ENCODE assay signal across 8 cellular contexts in the genomic region with DNA sequence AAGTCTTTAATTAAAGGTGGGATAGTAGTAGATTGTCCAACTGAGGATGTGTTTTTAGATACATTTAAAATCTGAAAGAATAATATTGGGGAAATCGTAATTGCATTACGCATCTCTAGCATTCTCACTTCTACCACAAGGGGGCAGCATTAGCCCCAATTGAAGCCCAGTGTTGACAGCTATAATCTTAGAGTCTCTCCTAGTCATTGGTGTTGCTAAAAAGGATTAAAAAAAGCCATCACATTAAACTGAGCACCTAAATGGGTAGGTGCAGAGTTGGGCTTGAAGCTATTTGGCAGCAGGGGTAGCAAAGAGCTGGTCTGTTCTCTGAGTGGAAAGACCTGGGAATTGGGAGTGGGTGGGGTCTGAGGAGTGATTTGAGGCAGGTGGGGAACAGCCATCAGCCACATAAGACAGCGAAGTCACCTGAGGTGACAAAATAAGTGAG.
DNase-seq lines count a peak whose midpoint lies in the region; ATAC-seq, FAIRE-seq and TF ChIP-seq lines count a peak whose summit lies in the region.

No MANE protein-coding gene starts in this region.

- no peak overlapping the region for H3K4me2 ChIP-seq in DOHH2 (ENCODE audit: low read length)

- intact Hi-C loops in right cardiac atrium (cut with DNase I): loop anchor here in 2 of 4 donors (10.0 kb wide), 2 partner anchors 589 to 1039 kb away; no protein-coding TSS in a partner anchor

- FAIRE-seq in small intestine (lab: Jason Lieb, UNC): peak; percentile 47

- H3K79me2 ChIP-seq in DOHH2 (ENCODE audit: control insufficient read depth, low read length): no peaks in the 10 kb centered on the region

- peak; percentile 79 for ATAC-seq in GM19438 (IDR thresholded peaks at IDR 0.05; ENCODE audit: low read depth, unreplicated experiment)
- peak; percentile 64 to 74 for ATAC-seq in right cardiac atrium
- ATAC-seq in HG03097 (IDR thresholded peaks at IDR 0.05; ENCODE audit: low FRiP score, unreplicated experiment): no peak

- peak; percentile 91 for TF ChIP-seq CTCF in DOHH2 (IDR thresholded peaks at IDR 0.05; ENCODE audit: low read depth, low read length, poor library complexity, severe bottlenecking)

- 29% methylated on average over 3 of the region's 3 CpGs for WGBS in right cardiac atrium
- 28 to 33% (median 30%) methylated on average over 3 of the region's 3 CpGs for WGBS in small intestine, 3 donors

- no peaks in the 10 kb centered on the region for H3F3A ChIP-seq in DOHH2 (ENCODE audit: control insufficient read depth, insufficient read depth)

- no peak overlapping the region for H3K9ac ChIP-seq in adipocyte (ENCODE audit: low read length)

- no peaks in the 10 kb centered on the region for H3K9me2 ChIP-seq in DOHH2 (replicated peaks; ENCODE audit: control insufficient read depth, low read length)

- H3K4me3 ChIP-seq in DOHH2 (ENCODE audit: low read length) (no peak overlapping the region), adipocyte (ENCODE audit: low read length) (no peak overlapping the region), right cardiac atrium (ENCODE audit: low read length) (no peak overlapping the region), small intestine (ENCODE audit: low read depth in 1 of 2, low read length in 2 of 2) (no peak overlapping the region)

- no peak overlapping the region for H3K27ac ChIP-seq in DOHH2 (ENCODE audit: low read depth, low read length)
- H3K27ac ChIP-seq in right cardiac atrium (ENCODE audit: low read length): no peak overlapping the region
- H3K27ac ChIP-seq in small intestine (ENCODE audit: low read depth in 1 of 2, low read length in 1 of 2): no peak overlapping the region

- DNase-seq in HK-2 (ENCODE audit: unreplicated experiment) (peak; percentile 0), RPMI7951 (ENCODE audit: low read depth) (peak; percentile 16), adipocyte (ENCODE audit: low read depth) (peak; percentile 80), right cardiac atrium (peak in 1 of 3 donors; percentile 17), small intestine (peak; percentile 67)

- H3K36me3 ChIP-seq in DOHH2 (ENCODE audit: control insufficient read depth, low read length) (no peaks in the 10 kb centered on the region), adipocyte (ENCODE audit: control insufficient read depth, insufficient read depth, low read length, severe bottlenecking) (no peaks in the 10 kb centered on the region), small intestine (ENCODE audit: control insufficient read depth in 2 of 2, insufficient read depth in 2 of 2, low read length in 2 of 2) (no peaks in the 10 kb centered on the region)

- H3K27me3 ChIP-seq in DOHH2 (ENCODE audit: control insufficient read depth, low read length) (no peaks in the 10 kb centered on the region), adipocyte (replicated peaks; ENCODE audit: control insufficient read depth, insufficient read depth, low read length) (no peaks in the 10 kb centered on the region), right cardiac atrium (ENCODE audit: control insufficient read depth, insufficient read depth) (no peaks in the 10 kb centered on the region), small intestine (ENCODE audit: control insufficient read depth in 2 of 2, insufficient read depth in 2 of 2, low read length in 2 of 2) (no peaks in the 10 kb centered on the region)

- no peaks in the 10 kb centered on the region for H3K4me1 ChIP-seq in DOHH2 (ENCODE audit: control insufficient read depth, low read length)
- H3K4me1 ChIP-seq in adipocyte (ENCODE audit: control insufficient read depth, insufficient read depth, low read length): peaks cover 7% of the 10 kb centered on the region
- no peaks in the 10 kb centered on the region for H3K4me1 ChIP-seq in right cardiac atrium (ENCODE audit: control insufficient read depth, insufficient read depth, low read length)
- H3K4me1 ChIP-seq in small intestine (ENCODE audit: control insufficient read depth in 2 of 2, insufficient read depth in 1 of 2, low read depth in 1 of 2, low read length in 1 of 2): peaks cover 0 to 5% of the 10 kb centered on the region in 2 donors

- no peaks in the 10 kb centered on the region for H4K20me1 ChIP-seq in DOHH2 (ENCODE audit: control insufficient read depth, insufficient read depth, low read depth, low read length)

- no peaks in the 10 kb centered on the region for H3K9me3 ChIP-seq in DOHH2 (ENCODE audit: control insufficient read depth, insufficient read depth, low read length)
- H3K9me3 ChIP-seq in adipocyte (ENCODE audit: control insufficient read depth, low read length): no peaks in the 10 kb centered on the region
- H3K9me3 ChIP-seq in right cardiac atrium (ENCODE audit: control insufficient read depth, low read length): no peaks in the 10 kb centered on the region
- H3K9me3 ChIP-seq in small intestine (ENCODE audit: control insufficient read depth, low read depth): no peaks in the 10 kb centered on the region
